15 cellular contexts compared by ENCODE assay signal in the genomic region with DNA sequence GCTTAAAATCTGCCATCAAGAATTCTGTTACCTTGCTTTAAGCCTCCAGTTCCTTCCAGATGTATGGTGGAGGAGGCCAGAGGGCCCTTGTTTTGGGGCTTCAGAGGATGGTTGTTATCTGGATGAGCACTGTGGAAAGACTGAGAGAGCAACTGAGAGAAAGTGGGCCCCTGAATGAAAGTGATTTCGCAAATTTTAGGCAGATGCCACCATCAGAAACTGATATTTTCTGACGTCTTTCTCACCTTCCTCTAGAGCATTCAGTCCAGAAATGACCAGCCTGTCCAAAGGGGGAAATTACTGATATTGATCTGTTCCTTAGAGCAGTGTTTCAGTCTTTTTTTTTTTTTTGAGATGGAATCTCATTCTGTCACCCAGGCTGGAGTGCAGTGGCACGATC. TPM values are rescaled to one million over a fixed set of nuclear protein-coding genes. Genes with fewer than 3 reads are reported as not detected.
A peak's percentile ranks its signal among the peaks of the same experiment; 100 is the strongest.
DNase-seq lines count a peak whose midpoint lies in the region; ATAC-seq, FAIRE-seq and TF ChIP-seq lines count a peak whose summit lies in the region.
"Had no signal": no experiment of that assay in that cellular context is flagged by ENCODE, and none has a peak within 500 bp of the region (broad histone marks: within the 10 kb centered on the region; RNA-seq: fewer than 3 reads in every experiment).

No MANE protein-coding gene starts in this region.

- CTCF ChIA-PET in A549 (lab: Yijun Ruan, JAX): interaction anchor here (0.6 to 1.8 kb wide), 4 partner anchors 9 to 82 kb away, joined by 3 to 6 read pairs (median 4); no protein-coding TSS in a partner anchor

- TF ChIP-seq CTCF in A549 (IDR thresholded peaks at IDR 0.05): no peak
- TF ChIP-seq CTCF in H9 (conservative IDR thresholded peaks at IDR 0.05): no peak
- no peak for TF ChIP-seq CTCF in colonic mucosa (IDR thresholded peaks at IDR 0.05)

- H2BK20ac ChIP-seq in H9 (ENCODE audit: low read depth, low read length, poor library complexity, severe bottlenecking): no peak overlapping the region

- no peaks in the 10 kb centered on the region for H4K20me1 ChIP-seq in H9 (ENCODE audit: control insufficient read depth, insufficient read depth, insufficient read length)

- H2BK15ac ChIP-seq in H9 (ENCODE audit: low read depth, low read length): no peak overlapping the region

- FAIRE-seq in A549 (lab: Jason Lieb, UNC): no peak

- no peaks in the 10 kb centered on the region for H3K9me3 Mint-ChIP-seq in H9
- H3K9me3 Mint-ChIP-seq: nephron progenitor cell had no signal

- no peaks in the 10 kb centered on the region for H3K79me1 ChIP-seq in H9 (ENCODE audit: insufficient read depth, low read depth, low read length, poor library complexity, severe bottlenecking)

- H3K27ac Mint-ChIP-seq in H9: peak overlapping the region in 2 of 3 experiments; percentile 28 to 32; a peak in 2 of 7 replicates
- H3K27ac Mint-ChIP-seq: nephron progenitor cell had no signal

- H3K27ac ChIP-seq in A549 (peak overlapping the region; percentile 42 to 79), H9 (ENCODE audit: insufficient read length, low read depth, low read length) (no peak overlapping the region), colonic mucosa (peak overlapping the region; percentile 79)
- H3K27ac ChIP-seq: testis had no signal

- H3K36me3 Mint-ChIP-seq in H9 (ENCODE audit: insufficient read depth in 1 of 3, low read depth in 3 of 3): peaks cover 2 to 12% (median 11%) of the 10 kb centered on the region in 3 experiments; a peak in 6 of 7 replicates

- H3K9me3 ChIP-seq in A549 (no peaks in the 10 kb centered on the region), H9 (ENCODE audit: control insufficient read depth, low read depth, low read length) (no peaks in the 10 kb centered on the region), colonic mucosa (no peaks in the 10 kb centered on the region), neuron (ENCODE audit: low read length) (no peaks in the 10 kb centered on the region)
- H3K9me3 ChIP-seq: BLaER1 treated with 17β-estradiol and CSF1 and Interleukin-3, amounts not matched to agents 10 nM and 100 nM; sigmoid colon; testis had no signal

- H2AFZ ChIP-seq in H9 (ENCODE audit: low read length): no peak overlapping the region
- H2AFZ ChIP-seq in neuron (ENCODE audit: low read depth, low read length): no peak overlapping the region

- H3K4ac ChIP-seq in H9 (ENCODE audit: low read depth, low read length): no peak overlapping the region

- H3K36me3 ChIP-seq in colonic mucosa: no peaks in the 10 kb centered on the region
- peaks cover 22% of the 10 kb centered on the region for H3K36me3 ChIP-seq in neuron (ENCODE audit: insufficient read depth, low read length)
- H3K36me3 ChIP-seq: sigmoid colon had no signal

- no peak for TF ChIP-seq RAD21 in A549 (conservative IDR thresholded peaks at IDR 0.05 in 1 of 2, IDR thresholded peaks at IDR 0.05 in 1 of 2)

- no peak overlapping the region for H4K91ac ChIP-seq in H9 (ENCODE audit: insufficient read length, low read depth, low read length)

- no peak overlapping the region for H2BK12ac ChIP-seq in H9 (ENCODE audit: insufficient read length, low read depth, low read length)

- H3K4me1 ChIP-seq in A549 (peaks cover 22% of the 10 kb centered on the region; the same call in 2 of the 3 replicates), H9 (ENCODE audit: insufficient read depth, low read length) (peaks cover 23% of the 10 kb centered on the region; the same call in 1 of the 2 replicates), colonic mucosa (peaks cover 9% of the 10 kb centered on the region), neuron (ENCODE audit: insufficient read depth, low read length) (peaks cover 38% of the 10 kb centered on the region)

- no peaks in the 10 kb centered on the region for H3K27me3 ChIP-seq in H9 (ENCODE audit: insufficient read depth, low read length)
- no peaks in the 10 kb centered on the region for H3K27me3 ChIP-seq in colonic mucosa
- no peaks in the 10 kb centered on the region for H3K27me3 ChIP-seq in neuron (ENCODE audit: insufficient read depth, low read length)
- H3K27me3 ChIP-seq: BLaER1 treated with 17β-estradiol and CSF1 and Interleukin-3, amounts not matched to agents 10 nM and 100 nM; sigmoid colon; testis had no signal

- peaks cover 23 to 25% of the 10 kb centered on the region in 2 experiments for H3K4me1 Mint-ChIP-seq in H9

- H2AK5ac ChIP-seq in H9 (ENCODE audit: insufficient read length, low read length): no peak overlapping the region

- H2BK120ac ChIP-seq in H9 (ENCODE audit: low read depth, low read length, poor library complexity, severe bottlenecking): no peak overlapping the region

- H3K56ac ChIP-seq in H9 (ENCODE audit: insufficient read length, low read depth, low read length): no peak overlapping the region

- H3K9ac ChIP-seq in H9 (ENCODE audit: extremely low read depth, insufficient read length, low read length): no peak overlapping the region
- H3K9ac ChIP-seq in colonic mucosa (ENCODE audit: low read depth in 2 of 2, low read length in 2 of 2): peak overlapping the region in 1 of 2 donors; percentile 60
- H3K9ac ChIP-seq: BLaER1 treated with 17β-estradiol and CSF1 and Interleukin-3, amounts not matched to agents 10 nM and 100 nM had no signal

- H3K14ac ChIP-seq in H9 (ENCODE audit: insufficient read depth, low read length): no peak overlapping the region

- no peaks in the 10 kb centered on the region for H3K23me2 ChIP-seq in H9 (ENCODE audit: insufficient read length, low read depth, low read length, poor library complexity, severe bottlenecking)

- H3K27me3 Mint-ChIP-seq in H9 (ENCODE audit: low read depth): no peaks in the 10 kb centered on the region

- POLR2A ChIA-PET in A549 (lab: Yijun Ruan, JAX): interaction anchor here (0.5 to 2.5 kb wide), 4 partner anchors 12 to 105 kb away, joined by 3 to 12 read pairs (median 6); a partner anchor contains a TSS

- no peaks in the 10 kb centered on the region; the same call in 1 of the 2 replicates for H3K79me2 ChIP-seq in H9 (ENCODE audit: insufficient read depth, low read length)

- H2BK5ac ChIP-seq in H9 (ENCODE audit: insufficient read length, low read length): no peak overlapping the region

- H3K4me3 Mint-ChIP-seq in H9: no peak overlapping the region

- H3K4me3 ChIP-seq in A549 (no peak overlapping the region), colonic mucosa (no peak overlapping the region), neuron (ENCODE audit: low read length) (peak overlapping the region; percentile 53)
- H3K4me3 ChIP-seq: BLaER1 treated with 17β-estradiol and CSF1 and Interleukin-3, amounts not matched to agents 10 nM and 100 nM; sigmoid colon; testis had no signal

- H4K8ac ChIP-seq in H9 (replicated peaks; ENCODE audit: insufficient read length, low read depth, low read length): no peak overlapping the region

- intact Hi-C loops in colonic mucosa (cut with DNase I): no loop called here

- 76% methylated on average over 3 of the region's 3 CpGs for WGBS in A549 (ENCODE audit: missing lambda C conversion rate)
- no CpG with 5 or more reads among the region's 3 CpGs for WGBS in H9 (ENCODE audit: extremely low coverage, insufficient read length, low lambda C conversion rate)

- ATAC-seq in A549 (peak in 1 of 2 experiments; percentile 26; a peak in 3 of 6 replicates), HG02981 (IDR thresholded peaks at IDR 0.05; ENCODE audit: unreplicated experiment) (no peak)
- ATAC-seq: left ventricle myocardium superior had no signal

- H3K4me2 ChIP-seq in A549 (peak overlapping the region; percentile 64), H9 (ENCODE audit: insufficient read depth, insufficient read length, low read length) (no peak overlapping the region)

- no peak for TF ChIP-seq EP300 in A549 (IDR thresholded peaks at IDR 0.05)

- no peak overlapping the region for H3K18ac ChIP-seq in H9 (ENCODE audit: insufficient read length, low read depth, low read length)

- H3K23ac ChIP-seq in H9 (ENCODE audit: insufficient read length, low read depth, low read length): no peak overlapping the region

- no peak overlapping the region for H3T11ph ChIP-seq in H9 (ENCODE audit: low read length)

- TF ChIP-seq POLR2A in A549 (IDR thresholded peaks at IDR 0.05; ENCODE audit: low read length): no peak

- no peak overlapping the region for H4K5ac ChIP-seq in H9 (ENCODE audit: insufficient read length, low read depth, low read length)

- DNase-seq in A549 (ENCODE audit: low read depth in 1 of 2, low spot score in 1 of 2) (no peak), H9 (no peak), colonic mucosa (no peak), NCI-H524 (lab: John Stamatoyannopoulos, UW) (no peak), HuH-7 (ENCODE audit: low spot score) (no peak)
- DNase-seq: DMS153, left ventricle myocardium superior, NCI-H1092, NCI-H2171, nephron progenitor cell, sigmoid colon, testis had no signal

TF ChIP-seq in A549, 52 proteins besides CTCF, POLR2A, EP300 and RAD21:
- no peak for TF ChIP-seq FOSL2 (IDR thresholded peaks at IDR 0.05)
- no peak for TF ChIP-seq FOSL2 (CRISPR knock-in tag; IDR thresholded peaks at IDR 0.05)
- TF ChIP-seq, protein P1, sequence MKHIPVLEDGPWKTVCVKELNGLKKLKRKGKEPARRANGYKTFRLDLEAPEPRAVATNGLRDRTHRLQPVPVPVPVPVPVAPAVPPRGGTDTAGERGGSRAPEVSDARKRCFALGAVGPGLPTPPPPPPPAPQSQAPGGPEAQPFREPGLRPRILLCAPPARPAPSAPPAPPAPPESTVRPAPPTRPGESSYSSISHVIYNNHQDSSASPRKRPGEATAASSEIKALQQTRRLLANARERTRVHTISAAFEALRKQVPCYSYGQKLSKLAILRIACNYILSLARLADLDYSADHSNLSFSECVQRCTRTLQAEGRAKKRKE (CRISPR knock-in tag; IDR thresholded peaks at IDR 0.05; ENCODE audit: low read depth): no peak
- no peak for TF ChIP-seq CHD2 (IDR thresholded peaks at IDR 0.05; ENCODE audit: low read length, partially characterized antibody)
- TF ChIP-seq RCOR1 (IDR thresholded peaks at IDR 0.05; ENCODE audit: low read depth, low read length): no peak
- TF ChIP-seq FOSB (CRISPR knock-in tag; IDR thresholded peaks at IDR 0.05): no peak
- TF ChIP-seq ESRRA (IDR thresholded peaks at IDR 0.05; ENCODE audit: borderline replicate concordance, low read length): no peak
- TF ChIP-seq CBX2 (IDR thresholded peaks at IDR 0.05; ENCODE audit: borderline replicate concordance, low read depth): no peak

RNA-seq across cellular contexts. Expression of a gene that starts 13.4 kb away (rescaled TPM):
- polyA plus RNA-seq in A549 (2011; rRNA removed) (10.9 and 11.7 TPM in 2 replicates), A549 (2017; fragmentation: RNase III; extraction: RNeasy Plus Mini Kit Qiagen cat#74134 plus additional on column Dnase treatment) (4.7 to 4.8 TPM (median 4.7 TPM) in 3 replicates)
- polyA plus RNA-seq in A549 (2012; cell fraction: cytosol; rRNA removed): 1.9 and 2.1 TPM in 2 replicates
- polyA plus RNA-seq in A549 (2012; cell fraction: nucleus; rRNA removed): 1.00 and 1.5 TPM in 2 replicates
- polyA minus RNA-seq in A549 (2011; rRNA and poly(A)+ RNA removed): 9.8 and 9.9 TPM in 2 replicates
- total RNA-seq in H9 (2021) (7.3 and 7.6 TPM in 2 replicates), colonic mucosa (100 to 1,000 TPM in 1 of 2 donors, 10 to 100 TPM in 1; 43.1 to 108 TPM)
